In genomic region chr16:67120025-67120424, GRCh38 we compare ENCODE assay signal across 14 cellular contexts. TPM values are rescaled to one million over a fixed set of nuclear protein-coding genes. Genes with fewer than 3 reads are reported as not detected.
DNase-seq lines count a peak whose midpoint lies in the region; ATAC-seq and TF ChIP-seq lines count a peak whose summit lies in the region.
"Had no signal": no experiment of that assay in that cellular context is flagged by ENCODE, and none has a peak within 500 bp of the region (broad histone marks: within the 10 kb centered on the region; RNA-seq: fewer than 3 reads in every experiment).

No MANE protein-coding gene starts in this region.

- H3K4me3 Mint-ChIP-seq in chondrocyte (ENCODE audit: unreplicated experiment), result no peak overlapping the region

- no peak overlapping the region for H3K27ac ChIP-seq in foreskin keratinocyte

- H3K36me3 Mint-ChIP-seq in chondrocyte (ENCODE audit: low read depth), result peaks cover 7% of the 10 kb centered on the region

- peak; percentile 43 for DNase-seq in ELR (ENCODE audit: low read depth)
- DNase-seq in M059J (ENCODE audit: low read depth), result peak; percentile 27
- DNase-seq in foreskin keratinocyte, result no peak
- DNase-seq in anterior cingulate cortex (lab: John Stamatoyannopoulos, UW), result no peak
- no peak for DNase-seq in chondrocyte (ENCODE audit: low spot score)
- DNase-seq: ACHN, COR-L47, DMS153, NCI-H1436, NCI-H2029, NCI-H2171, NCI-H446, NCI-H69, SIG-M5 had no signal

- ATAC-seq in foreskin keratinocyte, result peak; percentile 42

- no peaks in the 10 kb centered on the region for H3K9me3 Mint-ChIP-seq in chondrocyte (ENCODE audit: low read depth)

- peaks cover 8% of the 10 kb centered on the region for H3K4me1 Mint-ChIP-seq in chondrocyte (ENCODE audit: low read depth)

- no peak for TF ChIP-seq CTCF in foreskin keratinocyte (conservative IDR thresholded peaks at IDR 0.05)
- TF ChIP-seq CTCF in chondrocyte (IDR thresholded peaks at IDR 0.05), result no peak

- no peaks in the 10 kb centered on the region for H3K27me3 Mint-ChIP-seq in chondrocyte (ENCODE audit: low read depth)

- H3K27me3 ChIP-seq in foreskin keratinocyte, result no peaks in the 10 kb centered on the region

- peaks cover 4% of the 10 kb centered on the region for H3K4me1 ChIP-seq in foreskin keratinocyte

- H3K27ac Mint-ChIP-seq in chondrocyte (ENCODE audit: unreplicated experiment), result no peak overlapping the region

RNA-seq across cellular contexts. Expression of gene PHAF1, which starts 10.3 kb away (rescaled TPM):
- total RNA-seq in M059J (2014; rRNA removed; shearing (Covaris generic)), result 16.0 and 18.7 TPM in 2 replicates
- total RNA-seq in foreskin keratinocyte (15.7 and 18.1 TPM in 2 replicates), chondrocyte (14.0 to 18.2 TPM (median 14.9 TPM) in 3 replicates)
- 9.7 and 11.2 TPM in 2 replicates for polyA plus RNA-seq in foreskin keratinocyte

RNA-seq across cellular contexts. Expression of gene B3GNT9, which starts 30.8 kb away (rescaled TPM):
- total RNA-seq in M059J (2014; rRNA removed; shearing (Covaris generic)), result 43.9 and 82.1 TPM in 2 replicates
- 9.0 and 12.1 TPM in 2 replicates for total RNA-seq in foreskin keratinocyte
- polyA plus RNA-seq in foreskin keratinocyte, result 7.9 and 9.6 TPM in 2 replicates
- total RNA-seq in chondrocyte, result 39.9 to 64.4 TPM (median 41.4 TPM) in 3 replicates

RNA-seq across cellular contexts. Expression of gene TRADD, which starts 39.7 kb away (rescaled TPM):
- total RNA-seq in M059J (2014; rRNA removed; shearing (Covaris generic)), result 33.3 and 44.0 TPM in 2 replicates
- total RNA-seq in foreskin keratinocyte, result 14.7 and 19.3 TPM in 2 replicates
- 21.5 and 26.6 TPM in 2 replicates for polyA plus RNA-seq in foreskin keratinocyte
- 16.6 to 20.0 TPM (median 19.1 TPM) in 3 replicates for total RNA-seq in chondrocyte

RNA-seq across cellular contexts. Expression of gene FBXL8, which starts 39.7 kb away (rescaled TPM):
- total RNA-seq in M059J (2014; rRNA removed; shearing (Covaris generic)), result 6.2 and 8.6 TPM in 2 replicates
- total RNA-seq in foreskin keratinocyte, result 3.6 and 3.8 TPM in 2 replicates
- 2.6 and 2.8 TPM in 2 replicates for polyA plus RNA-seq in foreskin keratinocyte
- total RNA-seq in chondrocyte, result 14.6 to 17.5 TPM (median 16.0 TPM) in 3 replicates

RNA-seq across cellular contexts. Expression of gene HSF4, which starts 44.5 kb away (rescaled TPM):
- total RNA-seq in M059J (2014; rRNA removed; shearing (Covaris generic)), result 0.49 and 4.1 TPM in 2 replicates
- 2.6 and 4.7 TPM in 2 replicates for total RNA-seq in foreskin keratinocyte
- polyA plus RNA-seq in foreskin keratinocyte, result 3.3 and 6.0 TPM in 2 replicates
- total RNA-seq in chondrocyte, result 11.6 to 19.0 TPM (median 15.7 TPM) in 3 replicates

Comparison
In these comparisons a context has a peak if more than half of its experiments do, and no peak if none do; other contexts are left out.
1. DNase-seq: peak in ELR (single experiment) and M059J (single experiment); none in foreskin keratinocyte (0 of 2), anterior cingulate cortex (0 of 58) and chondrocyte (single experiment).